In the genomic region with DNA sequence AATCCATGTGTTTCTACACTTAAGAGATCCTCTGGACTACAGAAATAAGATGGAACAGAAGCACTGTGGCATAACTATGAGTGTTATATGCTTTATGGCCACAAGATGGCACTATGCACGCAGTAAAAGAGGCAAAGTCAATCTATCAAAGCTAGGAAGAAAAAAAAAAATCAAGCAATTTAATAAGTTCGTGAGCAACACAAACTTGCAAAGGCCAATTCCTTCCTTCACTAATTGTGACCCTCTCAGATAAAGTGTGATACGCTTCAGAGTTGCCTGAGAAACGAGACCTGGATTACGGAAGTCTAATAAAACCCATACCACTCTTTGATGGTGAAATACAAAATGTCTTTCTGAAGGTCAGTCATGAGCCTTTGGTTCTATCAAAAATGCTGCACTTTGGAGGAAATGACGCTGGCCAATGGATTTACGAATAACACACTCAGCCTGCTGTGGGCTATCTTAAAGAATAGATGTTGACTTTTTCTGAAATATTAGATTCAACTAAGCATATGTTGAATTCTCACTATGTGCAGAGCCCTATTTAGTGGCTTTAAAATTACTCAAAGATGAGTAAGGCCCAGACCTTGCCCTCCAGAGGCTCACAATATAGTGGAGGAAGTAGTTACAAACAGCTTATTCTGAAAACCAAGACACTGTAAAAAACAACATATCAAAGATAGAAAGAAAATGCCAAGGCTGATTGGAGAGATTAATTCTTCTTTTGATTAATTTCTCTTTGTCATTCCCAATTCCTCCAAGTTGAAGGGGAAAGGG, we compare ENCODE assay signal across 7 cellular contexts. TPM values are rescaled to one million over a fixed set of nuclear protein-coding genes. Genes with fewer than 3 reads are reported as not detected.
A peak's percentile ranks its signal among the peaks of the same experiment; 100 is the strongest.
DNase-seq lines count a peak whose midpoint lies in the region; ATAC-seq, FAIRE-seq and TF ChIP-seq lines count a peak whose summit lies in the region.

No MANE protein-coding gene starts in this region.

- intact Hi-C loops in left lung (cut with DNase I) = loop anchor here in 1 of 2 donors (5.0 to 10.0 kb wide), 2 partner anchors 166 to 259 kb away; no protein-coding TSS in a partner anchor

- no peak overlapping the region for H3K4me3 Mint-ChIP-seq in stimulated activated memory B cell treated with anti-CD40 and anti-IgM and Interleukin-4, amounts not matched to agents 10 μg/mL and 1 μg/mL and 100 μg/mL, for 72 hours

- no peaks in the 10 kb centered on the region for H3K9me3 ChIP-seq in RWPE2 (ENCODE audit: severe bottlenecking)
- no peaks in the 10 kb centered on the region for H3K9me3 ChIP-seq in left lung

- no peaks in the 10 kb centered on the region for H3K4me1 Mint-ChIP-seq in stimulated activated memory B cell treated with anti-CD40 and anti-IgM and Interleukin-4, amounts not matched to agents 10 μg/mL and 1 μg/mL and 100 μg/mL, for 72 hours

- H3K36me3 Mint-ChIP-seq in stimulated activated memory B cell treated with anti-CD40 and anti-IgM and Interleukin-4, amounts not matched to agents 10 μg/mL and 1 μg/mL and 100 μg/mL, for 72 hours = no peaks in the 10 kb centered on the region

- no peak overlapping the region for H3K27ac ChIP-seq in RWPE2 (ENCODE audit: poor library complexity, severe bottlenecking)
- H3K27ac ChIP-seq in left lung = no peak overlapping the region

- FAIRE-seq in colon (lab: Jason Lieb, UNC) = peak; percentile 38

- H3K27me3 Mint-ChIP-seq in stimulated activated memory B cell treated with anti-CD40 and anti-IgM and Interleukin-4, amounts not matched to agents 10 μg/mL and 1 μg/mL and 100 μg/mL, for 72 hours = peaks cover 33% of the 10 kb centered on the region

- no peak overlapping the region for H3K27ac Mint-ChIP-seq in stimulated activated memory B cell treated with anti-CD40 and anti-IgM and Interleukin-4, amounts not matched to agents 10 μg/mL and 1 μg/mL and 100 μg/mL, for 72 hours

- H3K27me3 ChIP-seq in RWPE2 (ENCODE audit: insufficient read depth, poor library complexity, severe bottlenecking) = no peaks in the 10 kb centered on the region
- H3K27me3 ChIP-seq in left lung = no peaks in the 10 kb centered on the region

- H3K4me3 ChIP-seq in LNCaP clone FGC (ENCODE audit: low read depth, low read length) = no peak overlapping the region
- no peak overlapping the region for H3K4me3 ChIP-seq in RWPE2 (ENCODE audit: severe bottlenecking)
- no peak overlapping the region for H3K4me3 ChIP-seq in left lung

- DNase-seq in ELR (ENCODE audit: low read depth) (peak; percentile 57), LNCaP clone FGC (ENCODE audit: low read depth) (peak; percentile 50), RWPE2 (ENCODE audit: low spot score) (no peak), left lung (no peak)

- no peaks in the 10 kb centered on the region for H3K36me3 ChIP-seq in RWPE2 (ENCODE audit: low read depth)
- no peaks in the 10 kb centered on the region for H3K36me3 ChIP-seq in left lung

- ATAC-seq in GM21390 (IDR thresholded peaks at IDR 0.05; ENCODE audit: unreplicated experiment) (peak; percentile 76), RWPE2 (ENCODE audit: low read depth) (peak; percentile 50; the same call in 2 of the 3 replicates), left lung (peak; percentile 96)
- ATAC-seq in stimulated activated memory B cell treated with anti-CD40 and anti-IgM and Interleukin-4, amounts not matched to agents 10 μg/mL and 1 μg/mL and 100 μg/mL, for 72 hours = peak; percentile 57

- H3K4me1 ChIP-seq in RWPE2 (ENCODE audit: insufficient read depth, poor library complexity, severe bottlenecking) (no peaks in the 10 kb centered on the region), left lung (peaks cover 0 to under 1% of the 10 kb centered on the region in 2 donors)

- H3K9me3 Mint-ChIP-seq in stimulated activated memory B cell treated with anti-CD40 and anti-IgM and Interleukin-4, amounts not matched to agents 10 μg/mL and 1 μg/mL and 100 μg/mL, for 72 hours = no peaks in the 10 kb centered on the region

- TF ChIP-seq CTCF in LNCaP clone FGC (IDR thresholded peaks at IDR 0.05; ENCODE audit: control insufficient read depth, extremely low read depth, insufficient read depth) (peak; percentile 83), RWPE2 (IDR thresholded peaks at IDR 0.05; ENCODE audit: poor library complexity, severe bottlenecking) (peak; percentile 91), left lung (IDR thresholded peaks at IDR 0.05) (peak; percentile 76 to 82)

RNA-seq across cellular contexts. Expression of gene TTR, which starts 35.5 kb away (rescaled TPM):
- not detected for total RNA-seq in left lung

RNA-seq across cellular contexts. Expression of gene DSG2, which starts 58.2 kb away (rescaled TPM):
- 10 to 100 TPM; 39.4 to 66.0 TPM for total RNA-seq in left lung

Comparison
In these comparisons a context has a peak if more than half of its experiments do, and no peak if none do; other contexts are left out.
1. DNase-seq: peak in ELR (single experiment) and LNCaP clone FGC (single experiment); none in RWPE2 (single experiment) and left lung (0 of 2).
2. Peak in every context shown above with its lines, with median percentiles within 50 percentile points of each other: ATAC-seq and CTCF ChIP-seq.